ENCODE assay signal across 13 cellular contexts in genomic region chr12:113271466-113271852, GRCh38. TPM values are rescaled to one million over a fixed set of nuclear protein-coding genes. Genes with fewer than 3 reads are reported as not detected.
DNase-seq lines count a peak whose midpoint lies in the region; ATAC-seq and TF ChIP-seq lines count a peak whose summit lies in the region.
"Had no signal": no experiment of that assay in that cellular context is flagged by ENCODE, and none has a peak within 500 bp of the region (broad histone marks: within the 10 kb centered on the region; RNA-seq: fewer than 3 reads in every experiment).

No MANE protein-coding gene starts in this region.

- DNase-seq in DMS79 (lab: John Stamatoyannopoulos, UW) (peak; percentile 21), DMS114 treated with DMSO at 0.1 percent for 48 hours (lab: John Stamatoyannopoulos, UW; ENCODE audit: unreplicated experiment) (no peak), natural killer cell (no peak), NCI-H2196 treated with DMSO at 0.1 percent for 48 hours (lab: John Stamatoyannopoulos, UW; ENCODE audit: unreplicated experiment) (no peak)
- DNase-seq: activated CD8-positive, alpha-beta memory T cell treated with anti-CD3 and anti-CD28 coated beads, Interleukin-2, amount 50 U/mL, for 48 hours; cerebellar nuclear complex; naive B cell; NCI-H1092 had no signal

- no peaks in the 10 kb centered on the region for H3K4me1 Mint-ChIP-seq in natural killer cell
- H3K4me1 Mint-ChIP-seq: naive B cell had no signal

- no peaks in the 10 kb centered on the region for H3K36me3 Mint-ChIP-seq in natural killer cell

- H3K4me3 Mint-ChIP-seq in natural killer cell, result no peak overlapping the region
- H3K4me3 Mint-ChIP-seq: naive B cell had no signal

- no peak for TF ChIP-seq CTCF in natural killer cell (IDR thresholded peaks at IDR 0.05)

- intact Hi-C loops in natural killer cell (cut with micrococcal nuclease), result no loop called here

- no peaks in the 10 kb centered on the region for H3K27me3 ChIP-seq in layer of hippocampus (ENCODE audit: control insufficient read depth, insufficient read depth, low read length)

- no peak overlapping the region for H3K27ac Mint-ChIP-seq in natural killer cell

- H3K27me3 Mint-ChIP-seq in natural killer cell (ENCODE audit: low read depth in 2 of 2), result no peaks in the 10 kb centered on the region
- H3K27me3 Mint-ChIP-seq: naive B cell had no signal

- no peak overlapping the region for H3K4me3 ChIP-seq in skin epidermis

- peak overlapping the region; percentile 87 for H3K27ac ChIP-seq in angular gyrus (ENCODE audit: low read depth, low read length)
- peak overlapping the region; percentile 73 for H3K27ac ChIP-seq in layer of hippocampus (ENCODE audit: low read depth, low read length)
- H3K27ac ChIP-seq in skin epidermis, result peak overlapping the region in 19 of 21 experiments; percentile 24 to 87 (median 73)
- H3K27ac ChIP-seq: C4-2B had no signal

- no peak for ATAC-seq in GM18907 (IDR thresholded peaks at IDR 0.05; ENCODE audit: unreplicated experiment)
- no peak for ATAC-seq in natural killer cell

- no peaks in the 10 kb centered on the region for H3K9me3 Mint-ChIP-seq in natural killer cell
- H3K9me3 Mint-ChIP-seq: naive B cell had no signal

RNA-seq across cellular contexts. Expression of gene TPCN1, which starts 50.2 kb away (rescaled TPM):
- 10 to 100 TPM in 2 of 3 donors, 1 to 10 TPM in 1; 7.2 to 21.4 (median 10.7) TPM for total RNA-seq in natural killer cell
